Comparison of ENCODE assay signal across 20 cellular contexts in genomic region chr12:103540319-103540718, GRCh38. TPM values are rescaled to one million over a fixed set of nuclear protein-coding genes. Genes with fewer than 3 reads are reported as not detected.
DNase-seq lines count a peak whose midpoint lies in the region; ATAC-seq, FAIRE-seq and TF ChIP-seq lines count a peak whose summit lies in the region.
"Had no signal": no experiment of that assay in that cellular context is flagged by ENCODE, and none has a peak within 500 bp of the region (broad histone marks: within the 10 kb centered on the region; RNA-seq: fewer than 3 reads in every experiment).

No MANE protein-coding gene starts in this region.

- ATAC-seq in GM12878: peak; percentile 48
- no peak for ATAC-seq in activated CD4-positive, CD25-positive, alpha-beta regulatory T cell treated with anti-CD3 and anti-CD28 coated beads, Interleukin-2, amount 50 U/mL, for 24 hours

- H3K27me3 ChIP-seq in BLaER1 (no peaks in the 10 kb centered on the region), GM12878 (replicated peaks in 1 of 2; ENCODE audit: control insufficient read depth in 2 of 2, insufficient read depth in 2 of 2, low read length in 1 of 2) (no peaks in the 10 kb centered on the region)
- no peaks in the 10 kb centered on the region for H3K27me3 ChIP-seq in BLaER1 treated with 17β-estradiol and CSF1 and Interleukin-3, amounts not matched to agents 10 nM and 100 nM
- H3K27me3 ChIP-seq: BE2C had no signal

- peak; percentile 64 for FAIRE-seq in GM18507 (lab: Jason Lieb, UNC)
- no peak for FAIRE-seq in GM12878 (lab: Jason Lieb, UNC)
- FAIRE-seq: A204.1, H1 had no signal

- intact Hi-C loops in GM12878 (cut with micrococcal nuclease; ENCODE audit: unreplicated experiment): no loop called here

- BruUV-seq in GM12878 (replicated peaks; lab: Mats Ljungman, UMichigan): no TSS peak

- no peak for TF ChIP-seq CTCF in GM12878 (IDR thresholded peaks at IDR 0.05 in 2 of 3, conservative IDR thresholded peaks at IDR 0.05 in 1 of 3; ENCODE audit: control insufficient read depth in 2 of 3, extremely low read depth in 1 of 3, insufficient read depth in 1 of 3, low read depth in 3 of 3, low read length in 3 of 3)

- H3K4me3 ChIP-seq in BLaER1: no peak overlapping the region
- H3K4me3 ChIP-seq in BLaER1 treated with 17β-estradiol and CSF1 and Interleukin-3, amounts not matched to agents 10 nM and 100 nM: no peak overlapping the region
- no peak overlapping the region for H3K4me3 ChIP-seq in GM12878

- no peak; a peak in 1 of 4 replicates for TF ChIP-seq EP300 in GM12878 (IDR thresholded peaks at IDR 0.05; ENCODE audit: borderline replicate concordance in 1 of 2, control insufficient read depth in 1 of 2, low read depth in 2 of 2, low read length in 2 of 2)

- TF ChIP-seq POLR2A in GM12878 (IDR thresholded peaks at IDR 0.05; ENCODE audit: low read depth, low read length): no peak

- H3K9me3 ChIP-seq in BLaER1: no peaks in the 10 kb centered on the region
- no peaks in the 10 kb centered on the region for H3K9me3 ChIP-seq in BLaER1 treated with 17β-estradiol and CSF1 and Interleukin-3, amounts not matched to agents 10 nM and 100 nM (replicated peaks in 1 of 11)
- no peaks in the 10 kb centered on the region; the same call in 1 of the 3 replicates for H3K9me3 ChIP-seq in GM12878 (replicated peaks; ENCODE audit: control insufficient read depth, insufficient read depth, low read length)
- H3K9me3 ChIP-seq: BE2C had no signal

- in situ Hi-C loops in GM12878 (cut with MboI): loop anchor here (25.0 kb wide), 1 partner anchor 1603 kb away; no protein-coding TSS in a partner anchor

- CTCF ChIA-PET in GM12878 (lab: Yijun Ruan, JAX): interaction anchor here (0.7 to 4.7 kb wide), 9 partner anchors 8 to 657 kb away, joined by 3 to 18 read pairs (median 4); no protein-coding TSS in a partner anchor

- TF ChIP-seq RAD21 in GM12878 (IDR thresholded peaks at IDR 0.05; ENCODE audit: insufficient read depth, low read depth, low read length): no peak

- RAD21 ChIA-PET in GM12878 (lab: Charles Lee; ENCODE audit: unreplicated experiment): interaction anchor here (1.2 to 2.7 kb wide), 2 partner anchors 10 to 17 kb away, joined by 3 to 10 read pairs; no protein-coding TSS in a partner anchor

- no peaks in the 10 kb centered on the region for H3K36me3 ChIP-seq in BLaER1
- no peaks in the 10 kb centered on the region for H3K36me3 ChIP-seq in BLaER1 treated with 17β-estradiol and CSF1 and Interleukin-3, amounts not matched to agents 10 nM and 100 nM
- H3K36me3 ChIP-seq in GM12878 (ENCODE audit: control insufficient read depth in 2 of 2, insufficient read depth in 2 of 2, low read length in 1 of 2): no peaks in the 10 kb centered on the region
- H3K36me3 ChIP-seq: BE2C had no signal

- SMC1A ChIA-PET in GM12878 (lab: Charles Lee; ENCODE audit: uncharacterized antibody, unreplicated experiment): interaction anchor here (0.8 to 13.0 kb wide), 10 partner anchors 8 to 657 kb away, joined by 3 to 334 read pairs (median 8); partner anchors contain the start of gene C12orf42

- H3K27ac ChIP-seq in BLaER1: no peak overlapping the region
- H3K27ac ChIP-seq in BLaER1 treated with 17β-estradiol and CSF1 and Interleukin-3, amounts not matched to agents 10 nM and 100 nM: no peak overlapping the region
- H3K27ac ChIP-seq in GM12878 (ENCODE audit: control insufficient read depth, insufficient read depth): no peak overlapping the region
- H3K27ac ChIP-seq: KMS-11 had no signal

- H3K79me2 ChIP-seq in GM12878 (ENCODE audit: control insufficient read depth, insufficient read depth, low read length): no peaks in the 10 kb centered on the region

- WGBS in GM12878 (ENCODE audit: insufficient coverage, insufficient replicate concordance, low lambda C conversion rate, missing lambda C conversion rate): 3% methylated on average over 3 of the region's 3 CpGs

- H4K20me1 ChIP-seq in BLaER1 (no peaks in the 10 kb centered on the region), GM12878 (ENCODE audit: control insufficient read depth, insufficient read depth) (no peaks in the 10 kb centered on the region)
- H4K20me1 ChIP-seq in BLaER1 treated with 17β-estradiol and CSF1 and Interleukin-3, amounts not matched to agents 10 nM and 100 nM: no peaks in the 10 kb centered on the region

- H2AFZ ChIP-seq in GM12878 (ENCODE audit: control insufficient read depth, low read depth, low read length): no peak overlapping the region

- no peak for DNase-seq in GM18507 (ENCODE audit: extremely low spot score, insufficient read length, low read depth)
- DNase-seq in GM12878 (ENCODE audit: low read depth, low spot score): no peak
- no peak for DNase-seq in dermis blood vessel endothelial cell
- no peak for DNase-seq in HPDE6-E6E7 (ENCODE audit: extremely low spot score)
- DNase-seq: ACHN; BE2C; CD4-positive, alpha-beta memory T cell; DMS153; DMS79; GDM1; H9 had no signal

- H3K9ac ChIP-seq in BLaER1 (no peak overlapping the region), GM12878 (ENCODE audit: control insufficient read depth, insufficient read depth, low read length) (no peak overlapping the region)
- H3K9ac ChIP-seq in BLaER1 treated with 17β-estradiol and CSF1 and Interleukin-3, amounts not matched to agents 10 nM and 100 nM: no peak overlapping the region
- H3K9ac ChIP-seq: KMS-11 had no signal

- H3K4me1 ChIP-seq in BLaER1: peaks cover 13% of the 10 kb centered on the region; the same call in 1 of the 2 replicates
- peaks cover 0 to 13% (median 10%) of the 10 kb centered on the region in 10 experiments; a peak in 11 of 20 replicates for H3K4me1 ChIP-seq in BLaER1 treated with 17β-estradiol and CSF1 and Interleukin-3, amounts not matched to agents 10 nM and 100 nM
- no peaks in the 10 kb centered on the region for H3K4me1 ChIP-seq in GM12878 (ENCODE audit: control insufficient read depth, insufficient read depth, low read length)
- H3K4me1 ChIP-seq: BE2C had no signal

- POLR2A ChIA-PET in GM12878 (lab: Charles Lee): interaction anchor here (0.9 to 1.3 kb wide), 2 partner anchors 38 to 590 kb away, joined by 3 read pairs; no protein-coding TSS in a partner anchor

- peak overlapping the region; percentile 50 for H3K4me2 ChIP-seq in BLaER1
- peak overlapping the region in 7 of 11 experiments; percentile 15 to 52 (median 41); a peak in 12 of 22 replicates for H3K4me2 ChIP-seq in BLaER1 treated with 17β-estradiol and CSF1 and Interleukin-3, amounts not matched to agents 10 nM and 100 nM
- no peak overlapping the region for H3K4me2 ChIP-seq in GM12878 (ENCODE audit: control insufficient read depth, insufficient read depth)
- H3K4me2 ChIP-seq: KMS-11 had no signal

TF ChIP-seq in GM12878, 131 proteins besides CTCF, POLR2A, EP300 and RAD21 (continues in another document):
- no peak for TF ChIP-seq ZBED1 (IDR thresholded peaks at IDR 0.05; ENCODE audit: borderline replicate concordance)
- TF ChIP-seq ELK1 (IDR thresholded peaks at IDR 0.05; ENCODE audit: low read depth, low read length): no peak
- TF ChIP-seq CEBPB (IDR thresholded peaks at IDR 0.05; ENCODE audit: borderline replicate concordance in 1 of 2, low read depth in 2 of 2, low read length in 2 of 2): no peak
- peak; percentile 79 for TF ChIP-seq NFIC (IDR thresholded peaks at IDR 0.05; ENCODE audit: low read depth, low read length)
- no peak for TF ChIP-seq GATAD2B (conservative IDR thresholded peaks at IDR 0.05; ENCODE audit: low read depth)

RNA-seq across cellular contexts. Expression of gene C12orf42, which starts 44.6 kb away (rescaled TPM):
- total RNA-seq in GM12878 (2013; cell fraction: nucleolus; rRNA removed): 12.6 and 19.3 TPM in 2 replicates
- total RNA-seq in GM12878 (2014; rRNA removed) (4.0 and 4.1 TPM in 2 replicates), GM12878 (2014; rRNA removed; fragmentation: Illumina TruSeq; extraction: Trizol) (2.3 and 2.8 TPM in 2 replicates), GM12878 (2021) (2.0 and 2.3 TPM in 2 replicates), dermis blood vessel endothelial cell (0.05 TPM in 1 of 2 replicates, not detected in the other)
- polyA plus RNA-seq in GM12878 (2011; ENCODE audit: low read depth): not detected
- polyA plus RNA-seq in GM12878 (2011; rRNA removed) (7.0 and 8.2 TPM in 2 replicates), GM12878 (2014; fragmentation: Illumina TruSeq; extraction: Trizol) (2.6 and 3.4 TPM in 2 replicates), GM12878 (2014; fragmentation: Nextera tagmentation; extraction: Ambion mirVana) (1 to 10 TPM; 1.8 to 1.9 TPM), GM12878 (2014; rRNA removed) (1.8 and 1.9 TPM in 2 replicates), GM12878 (2016; fragmentation: Nextera tagmentation; extraction: Ambion mirVana) (1 to 10 TPM; 1.4 to 2.5 TPM)
- polyA plus RNA-seq in GM12878 (2011; cell fraction: cytosol; rRNA removed): 4.0 and 4.1 TPM in 2 replicates
- polyA plus RNA-seq in GM12878 (2011; cell fraction: nucleus; rRNA removed): 10.2 and 13.2 TPM in 2 replicates
- polyA plus RNA-seq in GM12878 (2012): 0.66 and 0.74 TPM in 2 replicates
- 6.9 and 10.4 TPM in 2 replicates for polyA minus RNA-seq in GM12878 (2011; rRNA and poly(A)+ RNA removed)
- 1.7 and 4.9 TPM in 2 replicates for polyA minus RNA-seq in GM12878 (2011; cell fraction: cytosol; rRNA and poly(A)+ RNA removed)
- 21.4 and 23.9 TPM in 2 replicates for polyA minus RNA-seq in GM12878 (2011; cell fraction: nucleus; rRNA and poly(A)+ RNA removed)
- total RNA-seq: Daoy, H1, H9, HT-29 had no signal
- polyA plus RNA-seq: CD14-positive monocyte had no signal

RNA-seq across cellular contexts. Expression of gene STAB2, which starts 46.8 kb away (rescaled TPM):
- 0.29 and 0.31 TPM in 2 replicates for total RNA-seq in GM12878 (2013; cell fraction: nucleolus; rRNA removed)
- total RNA-seq in GM12878 (2014; rRNA removed) (0.11 TPM in 1 of 2 replicates, not detected in the other), GM12878 (2014; rRNA removed; fragmentation: Illumina TruSeq; extraction: Trizol) (not detected in 2 replicates), GM12878 (2021) (not detected in 2 replicates), dermis blood vessel endothelial cell (3.7 and 4.6 TPM in 2 replicates)
- not detected for polyA plus RNA-seq in GM12878 (2011; ENCODE audit: low read depth)
- polyA plus RNA-seq in GM12878 (2011; rRNA removed) (not detected in 2 replicates), GM12878 (2014; fragmentation: Illumina TruSeq; extraction: Trizol) (not detected in 2 replicates), GM12878 (2014; fragmentation: Nextera tagmentation; extraction: Ambion mirVana) (not detected), GM12878 (2014; rRNA removed) (not detected in 2 replicates), GM12878 (2016; fragmentation: Nextera tagmentation; extraction: Ambion mirVana) (under 1 TPM in 1 of 2 experiments, not detected in 1; 0.37 TPM)
- under 0.01 and 0.02 TPM in 2 replicates for polyA plus RNA-seq in GM12878 (2011; cell fraction: cytosol; rRNA removed)
- polyA plus RNA-seq in GM12878 (2011; cell fraction: nucleus; rRNA removed): 0.03 TPM in 2 replicates
- polyA plus RNA-seq in GM12878 (2012): 0.01 TPM in 2 replicates
- polyA minus RNA-seq in GM12878 (2011; rRNA and poly(A)+ RNA removed): not detected in 2 replicates
- polyA minus RNA-seq in GM12878 (2011; cell fraction: cytosol; rRNA and poly(A)+ RNA removed): not detected in 2 replicates
- not detected in 2 replicates for polyA minus RNA-seq in GM12878 (2011; cell fraction: nucleus; rRNA and poly(A)+ RNA removed)
- total RNA-seq: CD4-positive, alpha-beta memory T cell; Daoy; H1 had no signal
- polyA plus RNA-seq: CD14-positive monocyte; CD4-positive, alpha-beta memory T cell; H1 had no signal
